In genomic region chr10:64636461-64636860, GRCh38 we compare ENCODE assay signal across 20 cellular contexts.
"Had no signal": no experiment of that assay in that cellular context is flagged by ENCODE, and none has a peak within 500 bp of the region (broad histone marks: within the 10 kb centered on the region; RNA-seq: fewer than 3 reads in every experiment).

No MANE protein-coding gene starts in this region.

- H3K4me1 Mint-ChIP-seq: activated naive CD8-positive, alpha-beta T cell treated with anti-CD3 and anti-CD28 coated beads, Interleukin-2, amount 10 ng/mL, durations not matched to agents 7 days and 5 days; T-cell had no signal

- H3K36me3 ChIP-seq: colonic mucosa, lower lobe of right lung, pancreas, transverse colon, vagina had no signal

- ATAC-seq: activated CD8-positive, alpha-beta T cell treated with anti-CD3 and anti-CD28 coated beads, Interleukin-2, amount 10 ng/mL, durations not matched to agents 7 days and 5 days; body of pancreas; lower lobe of right lung; pancreas; SK-N-SH treated with all-trans-retinoic acid at 6 μM for 48 hours; T-cell had no signal

- H3K9me3 ChIP-seq: body of pancreas, colonic mucosa, lower lobe of right lung, pancreas, transverse colon, vagina had no signal

- DNase-seq: activated CD4-positive, alpha-beta T cell treated with anti-CD3 and anti-CD28 coated beads for 48 hours; activated CD4-positive, CD25-positive, alpha-beta regulatory T cell; activated CD8-positive, alpha-beta T cell treated with anti-CD3 and anti-CD28 coated beads, Interleukin-2, amount 10 ng/mL, durations not matched to agents 7 days and 5 days; activated naive CD4-positive, alpha-beta T cell treated with Interleukin-2 at 50 U/mL for 16 hours; activated naive CD8-positive, alpha-beta T cell treated with anti-CD3 and anti-CD28 coated beads, Interleukin-2, amount 10 ng/mL, durations not matched to agents 7 days and 5 days; activated T-cell treated with anti-CD3 and anti-CD28 coated beads, Interleukin-2, amount 50 U/mL, for 24 hours; body of pancreas; colonic mucosa; lower lobe of right lung; pancreas; stimulated activated CD4-positive, alpha-beta T cell treated with anti-CD3 and anti-CD28 coated beads, Interleukin-12 subunit alpha, Interleukin-12 subunit beta, amount 100 ng/mL, for 4 hours; stimulated activated CD4-positive, alpha-beta T cell treated with anti-CD3 and anti-CD28 coated beads, Interleukin-1b, Interleukin-23, amount 100 ng/mL, for 48 hours; stimulated activated CD8-positive, alpha-beta memory T cell treated with anti-CD3 and anti-CD28 coated beads, Interleukin-4, amount 100 ng/mL, for 48 hours; stimulated activated naive CD4-positive, alpha-beta T cell treated with Interleukin-2 at 50 U/mL for 16 hours; T-cell; transverse colon had no signal

- H3K27me3 Mint-ChIP-seq: activated naive CD8-positive, alpha-beta T cell treated with anti-CD3 and anti-CD28 coated beads, Interleukin-2, amount 10 ng/mL, durations not matched to agents 7 days and 5 days; activated T-cell treated with anti-CD3 and anti-CD28 coated beads, Interleukin-2, amount 50 U/mL, for 24 hours; T-cell had no signal

- H3K27me3 ChIP-seq: body of pancreas, colonic mucosa, pancreas, transverse colon, vagina had no signal

- H3K4me3 ChIP-seq: body of pancreas, colonic mucosa, lower lobe of right lung, pancreas, transverse colon, vagina had no signal

- H3K9me3 Mint-ChIP-seq: activated T-helper 2 cell treated with anti-CD3 and anti-CD28 coated beads, Interferon-gamma antibody, Interleukin-2, Interleukin-4, amounts not matched to agents 10 μg/mL and 5 μg/mL and 100 μg/mL, durations not matched to agents 14 hours and 24 hours and 36 hours; T-cell had no signal

- H3K27ac Mint-ChIP-seq: activated CD8-positive, alpha-beta T cell treated with anti-CD3 and anti-CD28 coated beads, Interleukin-2, amount 10 ng/mL, durations not matched to agents 7 days and 5 days; activated naive CD8-positive, alpha-beta T cell treated with anti-CD3 and anti-CD28 coated beads, Interleukin-2, amount 10 ng/mL, durations not matched to agents 7 days and 5 days; activated T-cell treated with anti-CD3 and anti-CD28 coated beads, Interleukin-2, amount 50 U/mL, for 24 hours; activated T-helper 2 cell treated with anti-CD3 and anti-CD28 coated beads, Interferon-gamma antibody, Interleukin-2, Interleukin-4, amounts not matched to agents 10 μg/mL and 5 μg/mL and 100 μg/mL, durations not matched to agents 14 hours and 24 hours and 36 hours; T-cell had no signal

- FAIRE-seq: endometrium, pancreas had no signal

- H3K27ac ChIP-seq: body of pancreas, colonic mucosa, lower lobe of right lung, pancreas, transverse colon, vagina had no signal

- H3K36me3 Mint-ChIP-seq: activated naive CD8-positive, alpha-beta T cell treated with anti-CD3 and anti-CD28 coated beads, Interleukin-2, amount 10 ng/mL, durations not matched to agents 7 days and 5 days; T-cell had no signal

- H3K4me1 ChIP-seq: body of pancreas, colonic mucosa, lower lobe of right lung, pancreas, transverse colon, vagina had no signal

- H3K4me3 Mint-ChIP-seq: activated CD8-positive, alpha-beta T cell treated with anti-CD3 and anti-CD28 coated beads, Interleukin-2, amount 10 ng/mL, durations not matched to agents 7 days and 5 days; activated naive CD8-positive, alpha-beta T cell treated with anti-CD3 and anti-CD28 coated beads, Interleukin-2, amount 10 ng/mL, durations not matched to agents 7 days and 5 days; activated T-cell treated with anti-CD3 and anti-CD28 coated beads, Interleukin-2, amount 50 U/mL, for 24 hours; T-cell had no signal
